Comparison of ENCODE assay signal across 16 cellular contexts in genomic region chr6:152355166-152355565, GRCh38.
A peak's percentile ranks its signal among the peaks of the same experiment; 100 is the strongest.
DNase-seq lines count a peak whose midpoint lies in the region; ATAC-seq, FAIRE-seq and TF ChIP-seq lines count a peak whose summit lies in the region.
"Had no signal": no experiment of that assay in that cellular context is flagged by ENCODE, and none has a peak within 500 bp of the region (broad histone marks: within the 10 kb centered on the region; RNA-seq: fewer than 3 reads in every experiment).

No MANE protein-coding gene starts in this region.

- no peak overlapping the region for H3K4me3 Mint-ChIP-seq in astrocyte (ENCODE audit: unreplicated experiment)
- H3K4me3 Mint-ChIP-seq in neural progenitor cell, result no peak overlapping the region
- H3K4me3 Mint-ChIP-seq: CD4-positive, CD25-positive, alpha-beta regulatory T cell had no signal

- H3K9ac ChIP-seq in HepG2 (ENCODE audit: insufficient read depth, low read depth, low read length), result no peak overlapping the region
- no peak overlapping the region for H3K9ac ChIP-seq in astrocyte (ENCODE audit: low read length)
- no peak overlapping the region for H3K9ac ChIP-seq in neural progenitor cell
- H3K9ac ChIP-seq: BLaER1 treated with 17β-estradiol and CSF1 and Interleukin-3, amounts not matched to agents 10 nM and 100 nM had no signal

- H3K27ac Mint-ChIP-seq in astrocyte (ENCODE audit: unreplicated experiment) (peak overlapping the region; percentile 12), neural progenitor cell (no peak overlapping the region)
- H3K27ac Mint-ChIP-seq: CD4-positive, CD25-positive, alpha-beta regulatory T cell had no signal

- H3K27me3 ChIP-seq in HepG2 (ENCODE audit: control insufficient read depth in 1 of 2, insufficient read depth in 2 of 2, low read length in 2 of 2) (no peaks in the 10 kb centered on the region), right lobe of liver (no peaks in the 10 kb centered on the region), astrocyte (ENCODE audit: insufficient read depth, low read length) (no peaks in the 10 kb centered on the region), neural progenitor cell (no peaks in the 10 kb centered on the region)
- H3K27me3 ChIP-seq: BLaER1 treated with 17β-estradiol and CSF1 and Interleukin-3, amounts not matched to agents 10 nM and 100 nM had no signal

- H3K79me2 ChIP-seq in HepG2 (ENCODE audit: insufficient read depth, low read length) (no peaks in the 10 kb centered on the region), astrocyte (ENCODE audit: insufficient read depth, low read length) (no peaks in the 10 kb centered on the region), neural progenitor cell (ENCODE audit: low read depth) (no peaks in the 10 kb centered on the region)

- H3K4me1 Mint-ChIP-seq in astrocyte (ENCODE audit: low read depth, unreplicated experiment), result no peaks in the 10 kb centered on the region
- H3K4me1 Mint-ChIP-seq in neural progenitor cell, result no peaks in the 10 kb centered on the region
- H3K4me1 Mint-ChIP-seq: CD4-positive, CD25-positive, alpha-beta regulatory T cell had no signal

- CTCF ChIA-PET in HepG2 (lab: Yijun Ruan, JAX; ENCODE audit: low intra/inter-chr PET ratio, low total read pairs), result no interaction called here

- H3K36me3 ChIP-seq in HepG2 (replicated peaks in 1 of 2; ENCODE audit: control insufficient read depth in 1 of 2, insufficient read depth in 2 of 2, low read length in 2 of 2) (no peaks in the 10 kb centered on the region), right lobe of liver (no peaks in the 10 kb centered on the region), astrocyte (ENCODE audit: insufficient read depth, low read length) (peaks cover 61% of the 10 kb centered on the region), neural progenitor cell (no peaks in the 10 kb centered on the region)
- H3K36me3 ChIP-seq: BLaER1 treated with 17β-estradiol and CSF1 and Interleukin-3, amounts not matched to agents 10 nM and 100 nM had no signal

- TF ChIP-seq POLR2A in HepG2 (IDR thresholded peaks at IDR 0.05; ENCODE audit: insufficient read depth in 1 of 2, low read depth in 2 of 2, low read length in 2 of 2) (no peak), right lobe of liver (IDR thresholded peaks at IDR 0.05) (no peak)

- no peaks in the 10 kb centered on the region for H3K27me3 Mint-ChIP-seq in astrocyte (ENCODE audit: low read depth, unreplicated experiment)
- H3K27me3 Mint-ChIP-seq in neural progenitor cell (ENCODE audit: insufficient read depth, low read depth), result peaks cover 2% of the 10 kb centered on the region
- H3K27me3 Mint-ChIP-seq: CD4-positive, CD25-positive, alpha-beta regulatory T cell had no signal

- no TSS peak for BruUV-seq in HepG2 (replicated peaks; lab: Mats Ljungman, UMichigan)

- TF ChIP-seq CTCF in HepG2 (CRISPR knock-in tag; IDR thresholded peaks at IDR 0.05), result no peak
- no peak for TF ChIP-seq CTCF in right lobe of liver (IDR thresholded peaks at IDR 0.05)
- TF ChIP-seq CTCF in astrocyte (IDR thresholded peaks at IDR 0.05; ENCODE audit: insufficient read depth, low read depth, low read length), result no peak
- TF ChIP-seq CTCF in neural progenitor cell (IDR thresholded peaks at IDR 0.05), result no peak

- H2AFZ ChIP-seq in HepG2 (ENCODE audit: low read length), result no peak overlapping the region
- no peak overlapping the region for H2AFZ ChIP-seq in astrocyte (ENCODE audit: low read depth, low read length)
- H2AFZ ChIP-seq in neural progenitor cell (replicated peaks), result no peak overlapping the region

- no peaks in the 10 kb centered on the region for H3K9me3 Mint-ChIP-seq in astrocyte (ENCODE audit: unreplicated experiment)
- H3K9me3 Mint-ChIP-seq in neural progenitor cell, result no peaks in the 10 kb centered on the region
- H3K9me3 Mint-ChIP-seq: CD4-positive, CD25-positive, alpha-beta regulatory T cell had no signal

- FAIRE-seq in HepG2 (lab: Jason Lieb, UNC) (peak; percentile 15), astrocyte (lab: Jason Lieb, UNC) (no peak)
- FAIRE-seq: GM12878, GM18507, H54 had no signal

- POLR2A ChIA-PET in HepG2 (lab: Yijun Ruan, JAX), result no interaction called here

- DNase-seq in HepG2 (ENCODE audit: low spot score) (no peak), right lobe of liver (no peak), astrocyte (ENCODE audit: low read depth) (no peak), neural progenitor cell (ENCODE audit: low spot score) (peak; percentile 23), COR-L47 (lab: John Stamatoyannopoulos, UW) (no peak)
- DNase-seq in stimulated activated CD8-positive, alpha-beta memory T cell treated with anti-CD3 and anti-CD28 coated beads, Interleukin-4, amount 100 ng/mL, for 48 hours, result no peak
- DNase-seq: ACHN; Calu3; CD4-positive, CD25-positive, alpha-beta regulatory T cell; DMS79; IMR-90 had no signal

- ATAC-seq in HepG2 (no peak), right lobe of liver (no peak), HG03135 (IDR thresholded peaks at IDR 0.05; ENCODE audit: unreplicated experiment) (no peak)
- ATAC-seq: GM12878 had no signal

- H3K9me3 ChIP-seq in HepG2 (ENCODE audit: low read length), result no peaks in the 10 kb centered on the region
- H3K9me3 ChIP-seq in right lobe of liver, result no peaks in the 10 kb centered on the region
- no peaks in the 10 kb centered on the region for H3K9me3 ChIP-seq in astrocyte (ENCODE audit: insufficient read depth, low read depth, low read length)
- H3K9me3 ChIP-seq in neural progenitor cell (ENCODE audit: low read depth), result no peaks in the 10 kb centered on the region
- H3K9me3 ChIP-seq: BLaER1 treated with 17β-estradiol and CSF1 and Interleukin-3, amounts not matched to agents 10 nM and 100 nM had no signal

- in situ Hi-C loops in HepG2 (cut with HindIII; ENCODE audit: extremely low pct_ligation_motif_present, low pct_unique_long_range_greater_than_20kb), result no loop called here

- H3F3A ChIP-seq in neural progenitor cell (ENCODE audit: low read depth), result no peaks in the 10 kb centered on the region

- H3K4me1 ChIP-seq in HepG2 (ENCODE audit: insufficient read depth, low read length) (no peaks in the 10 kb centered on the region), right lobe of liver (no peaks in the 10 kb centered on the region), astrocyte (ENCODE audit: insufficient read depth, low read length) (no peaks in the 10 kb centered on the region), neural progenitor cell (peaks cover 6% of the 10 kb centered on the region)
- H3K4me1 ChIP-seq: BLaER1 treated with 17β-estradiol and CSF1 and Interleukin-3, amounts not matched to agents 10 nM and 100 nM had no signal

- H3K36me3 Mint-ChIP-seq in astrocyte (ENCODE audit: low read depth, unreplicated experiment) (peaks cover 33% of the 10 kb centered on the region), neural progenitor cell (peaks cover 21% of the 10 kb centered on the region)
- H3K36me3 Mint-ChIP-seq: CD4-positive, CD25-positive, alpha-beta regulatory T cell had no signal

- TF ChIP-seq RAD21 in HepG2 (CRISPR knock-in tag; IDR thresholded peaks at IDR 0.05), result no peak

- H3K4me2 ChIP-seq in HepG2 (ENCODE audit: low read depth, low read length), result no peak overlapping the region
- H3K4me2 ChIP-seq in astrocyte (ENCODE audit: low read length), result no peak overlapping the region
- no peak overlapping the region for H3K4me2 ChIP-seq in neural progenitor cell
- H3K4me2 ChIP-seq: BLaER1 treated with 17β-estradiol and CSF1 and Interleukin-3, amounts not matched to agents 10 nM and 100 nM had no signal

- TF ChIP-seq EP300 in HepG2 (IDR thresholded peaks at IDR 0.05; ENCODE audit: low read depth in 2 of 2, low read length in 2 of 2) (no peak), HepG2 (CRISPR knock-in tag; IDR thresholded peaks at IDR 0.05; ENCODE audit: borderline replicate concordance) (no peak)

- H4K20me1 ChIP-seq in HepG2 (ENCODE audit: insufficient read depth, low read length) (no peaks in the 10 kb centered on the region), astrocyte (ENCODE audit: insufficient read depth, low read length) (no peaks in the 10 kb centered on the region), neural progenitor cell (ENCODE audit: low read depth) (no peaks in the 10 kb centered on the region)
- H4K20me1 ChIP-seq: BLaER1 treated with 17β-estradiol and CSF1 and Interleukin-3, amounts not matched to agents 10 nM and 100 nM had no signal

- H3K27ac ChIP-seq in HepG2 (ENCODE audit: extremely low read length, insufficient read depth, low read length) (no peak overlapping the region), right lobe of liver (no peak overlapping the region), astrocyte (ENCODE audit: low read depth, low read length) (no peak overlapping the region), neural progenitor cell (no peak overlapping the region)
- H3K27ac ChIP-seq: BLaER1 treated with 17β-estradiol and CSF1 and Interleukin-3, amounts not matched to agents 10 nM and 100 nM had no signal

- intact Hi-C loops in HepG2 (cut with micrococcal nuclease; ENCODE audit: unreplicated experiment) (loop anchor here (5.0 kb wide), 1 partner anchor 678 kb away; no protein-coding TSS in a partner anchor), right lobe of liver (cut with DNase I) (no loop called here)

- H3K4me3 ChIP-seq in HepG2 (replicated peaks in 1 of 3; ENCODE audit: insufficient read depth in 1 of 3, low read depth in 2 of 3, low read length in 3 of 3) (no peak overlapping the region), right lobe of liver (no peak overlapping the region), astrocyte (ENCODE audit: insufficient read depth, low read depth, low read length) (no peak overlapping the region), neural progenitor cell (no peak overlapping the region)
- H3K4me3 ChIP-seq: BLaER1 treated with 17β-estradiol and CSF1 and Interleukin-3, amounts not matched to agents 10 nM and 100 nM; GM12878 had no signal

TF ChIP-seq in HepG2, 621 proteins besides CTCF, POLR2A, EP300 and RAD21:
- TF ChIP-seq SP4 (CRISPR knock-in tag; IDR thresholded peaks at IDR 0.05) (no peak), KDM2A (CRISPR knock-in tag; IDR thresholded peaks at IDR 0.05; ENCODE audit: borderline replicate concordance, low read depth) (no peak)
